In the genomic region with DNA sequence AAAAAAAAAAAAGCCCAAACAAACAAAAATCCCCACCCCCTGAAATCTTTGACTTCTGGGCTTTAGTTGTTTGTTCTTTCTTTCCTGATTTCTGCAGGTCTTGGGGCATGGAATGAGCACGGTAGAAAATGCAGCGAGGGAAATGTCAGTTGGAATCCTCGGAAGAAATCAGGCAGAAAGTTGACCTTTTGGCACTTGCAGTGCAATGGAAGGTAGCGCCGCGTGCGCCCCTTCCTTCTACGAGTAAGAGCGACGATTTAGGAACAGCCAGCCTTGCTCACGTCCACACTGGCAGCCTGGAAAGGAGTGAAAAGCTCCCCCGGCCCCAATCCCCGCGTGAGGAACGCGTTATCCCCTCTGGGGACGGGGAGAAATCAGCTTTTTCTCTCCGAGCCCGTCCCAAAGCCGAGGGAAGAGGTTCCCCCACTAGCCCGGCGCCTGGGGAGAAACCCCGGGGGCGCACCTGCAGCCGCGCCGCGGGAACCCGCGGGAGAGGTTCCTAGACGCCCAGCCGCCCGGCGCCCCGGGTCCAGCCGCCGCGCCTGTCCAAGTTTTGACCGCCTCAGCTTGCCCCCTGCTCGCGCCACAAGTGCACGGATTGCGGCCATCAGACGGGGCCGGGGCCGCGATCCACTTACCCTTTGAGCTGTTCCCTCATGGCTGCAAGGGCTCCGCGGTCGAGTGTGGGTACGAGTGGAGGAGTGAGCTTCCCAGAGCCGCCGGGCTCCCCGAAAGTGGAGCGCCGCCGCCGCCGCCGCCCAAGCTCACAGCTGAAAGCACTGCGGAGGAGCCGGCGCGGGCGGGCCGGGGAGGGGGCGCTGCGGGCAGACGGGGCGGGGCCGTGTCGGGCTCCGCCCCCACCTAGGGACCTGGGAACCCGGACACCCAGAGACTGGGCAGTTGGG, we compare ENCODE assay signal across 1 cellular context.
TF ChIP-seq lines count a peak whose summit lies in the region.

No MANE protein-coding gene starts in this region.

TF ChIP-seq in H1, 55 proteins besides CTCF, POLR2A, EP300 and RAD21 (continued from another document):
- TF ChIP-seq, protein P1, sequence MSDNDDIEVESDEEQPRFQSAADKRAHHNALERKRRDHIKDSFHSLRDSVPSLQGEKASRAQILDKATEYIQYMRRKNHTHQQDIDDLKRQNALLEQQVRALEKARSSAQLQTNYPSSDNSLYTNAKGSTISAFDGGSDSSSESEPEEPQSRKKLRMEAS (IDR thresholded peaks at IDR 0.05) = peak; percentile 43; the same call in 1 of the 2 replicates
- TF ChIP-seq PHF8 (conservative IDR thresholded peaks at IDR 0.05; ENCODE audit: low read depth, low read length) = peak; percentile 43; the same call in 1 of the 2 replicates
